Comparison of ENCODE assay signal across 9 cellular contexts in the genomic region with DNA sequence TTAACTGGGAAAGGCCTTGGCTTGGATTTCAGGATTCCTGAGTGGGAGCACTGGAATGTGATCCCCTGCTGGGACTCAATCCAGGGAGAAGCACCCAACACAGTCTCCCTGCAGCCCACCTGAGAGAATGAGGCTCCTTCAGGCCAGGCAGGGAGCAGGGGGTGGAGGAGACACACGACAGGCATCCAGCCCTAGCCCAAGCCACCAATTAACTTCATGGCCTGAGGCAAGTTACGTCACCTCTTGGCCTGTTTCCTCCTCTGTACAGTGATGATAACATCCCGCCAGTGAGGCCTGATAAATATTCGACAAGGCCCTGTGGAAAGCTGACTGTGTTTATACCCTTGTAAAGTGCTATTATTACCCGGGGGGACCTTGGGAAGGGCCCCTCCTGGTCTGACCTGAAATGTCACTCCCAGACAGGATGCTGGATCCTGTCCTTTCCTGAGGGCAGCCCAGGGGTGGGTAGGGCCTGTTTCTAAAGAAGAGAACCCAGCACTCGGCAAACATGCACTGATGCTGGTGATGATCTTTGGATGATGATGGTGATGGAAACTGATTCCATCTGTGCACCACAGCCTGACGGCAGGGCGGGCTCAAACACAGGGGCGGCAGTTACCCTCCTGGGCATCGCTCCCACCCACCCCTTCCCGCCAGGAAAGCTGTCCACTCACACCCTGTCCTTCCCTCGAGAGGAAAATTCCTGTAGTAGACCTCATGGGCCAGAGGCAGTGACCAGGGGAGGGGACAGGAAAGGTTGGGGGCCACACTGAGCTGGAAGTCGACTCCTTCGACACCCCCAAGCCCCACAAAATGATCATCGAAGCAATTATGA. TPM values are rescaled to one million over a fixed set of nuclear protein-coding genes. Genes with fewer than 3 reads are reported as not detected.
DNase-seq lines count a peak whose midpoint lies in the region; ATAC-seq and TF ChIP-seq lines count a peak whose summit lies in the region.
"Had no signal": no experiment of that assay in that cellular context is flagged by ENCODE, and none has a peak within 500 bp of the region (broad histone marks: within the 10 kb centered on the region; RNA-seq: fewer than 3 reads in every experiment).

No MANE protein-coding gene starts in this region.

- peaks cover 5 to 19% of the 10 kb centered on the region in 2 experiments; a peak in 3 of 4 replicates for H3K4me1 Mint-ChIP-seq in H9

- WGBS in esophagus squamous epithelium, 2 donors: 28 to 50% methylated on average over 7 to 9 of the region's 15 CpGs
- 30% methylated on average over 15 of the region's 15 CpGs for WGBS in prostate gland
- WGBS in H9 (ENCODE audit: extremely low coverage, insufficient read length, low lambda C conversion rate): no CpG with 5 or more reads among the region's 15 CpGs

- H3K4me3 Mint-ChIP-seq in H9: no peak overlapping the region
- H3K4me3 Mint-ChIP-seq: T-helper 1 cell treated with Interleukin-12 subunit alpha and Interleukin-12 subunit beta and Interleukin-4 antibody, amounts not matched to agents 30 μg/mL and 1 μg/mL, for 36 hours had no signal

- no peaks in the 10 kb centered on the region for H3K23me2 ChIP-seq in H9 (ENCODE audit: insufficient read length, low read depth, low read length, poor library complexity, severe bottlenecking)

- no peak overlapping the region for H2BK20ac ChIP-seq in H9 (ENCODE audit: low read depth, low read length, poor library complexity, severe bottlenecking)

- no peak overlapping the region for H2BK120ac ChIP-seq in H9 (ENCODE audit: low read depth, low read length, poor library complexity, severe bottlenecking)

- no peak for ATAC-seq in HG03280 (IDR thresholded peaks at IDR 0.05; ENCODE audit: unreplicated experiment)

- H3K4me1 ChIP-seq in OCI-LY7 (ENCODE audit: insufficient read depth, low read length, poor library complexity, severe bottlenecking) (peaks cover 7% of the 10 kb centered on the region), esophagus squamous epithelium (peaks cover 0 to 21% (median 12%) of the 10 kb centered on the region in 3 donors), prostate gland (replicated peaks) (peaks cover 21% of the 10 kb centered on the region), H9 (ENCODE audit: insufficient read depth, low read length) (no peaks in the 10 kb centered on the region)

- H3K4ac ChIP-seq in H9 (ENCODE audit: low read depth, low read length): no peak overlapping the region

- H3K9me2 ChIP-seq in OCI-LY7 (ENCODE audit: insufficient read depth, low read length): no peaks in the 10 kb centered on the region

- CTCF ChIA-PET in OCI-LY7 (lab: Charles Lee; ENCODE audit: unreplicated experiment): no interaction called here

- no peak overlapping the region for H2BK5ac ChIP-seq in H9 (ENCODE audit: insufficient read length, low read length)

- no peaks in the 10 kb centered on the region for H3K79me2 ChIP-seq in OCI-LY7 (ENCODE audit: insufficient read depth, low read depth, low read length)
- H3K79me2 ChIP-seq in H9 (ENCODE audit: insufficient read depth, low read length): no peaks in the 10 kb centered on the region

- H3K4me3 ChIP-seq in OCI-LY7 (ENCODE audit: low read depth, low read length, poor library complexity, severe bottlenecking): no peak overlapping the region
- no peak overlapping the region for H3K4me3 ChIP-seq in esophagus squamous epithelium
- no peak overlapping the region for H3K4me3 ChIP-seq in prostate gland

- peaks cover 4 to 17% (median 17%) of the 10 kb centered on the region in 3 experiments; a peak in 6 of 7 replicates for H3K36me3 Mint-ChIP-seq in H9 (ENCODE audit: insufficient read depth in 1 of 3, low read depth in 3 of 3)

- H2AFZ ChIP-seq in OCI-LY7 (ENCODE audit: low read length) (no peak overlapping the region), H9 (ENCODE audit: low read length) (no peak overlapping the region)

- POLR2A ChIA-PET in OCI-LY7 (lab: Charles Lee): interaction anchor here (0.6 kb wide), 1 partner anchor 30 kb away, joined by 4 read pairs; no protein-coding TSS in a partner anchor

- BruUV-seq in OCI-LY7 (replicated peaks; lab: Mats Ljungman, UMichigan): no TSS peak

- no peak overlapping the region for H3K14ac ChIP-seq in H9 (ENCODE audit: insufficient read depth, low read length)

- no peak overlapping the region for H4K91ac ChIP-seq in H9 (ENCODE audit: insufficient read length, low read depth, low read length)

- no peak overlapping the region for H3K9ac ChIP-seq in H9 (ENCODE audit: extremely low read depth, insufficient read length, low read length)

- DNase-seq in GDM1 (lab: John Stamatoyannopoulos, UW) (peak; percentile 27), OCI-LY7 (ENCODE audit: low spot score) (peak; percentile 20), esophagus squamous epithelium (lab: John Stamatoyannopoulos, UW) (no peak), prostate gland (ENCODE audit: low spot score) (peak; percentile 87), H9 (no peak), D341Med (ENCODE audit: low spot score) (no peak), cerebellar cortex (ENCODE audit: low spot score) (no peak)

- H3K27ac Mint-ChIP-seq in H9: peak overlapping the region in 1 of 3 experiments; percentile 37; a peak in 2 of 7 replicates
- H3K27ac Mint-ChIP-seq: T-helper 1 cell treated with Interleukin-12 subunit alpha and Interleukin-12 subunit beta and Interleukin-4 antibody, amounts not matched to agents 30 μg/mL and 1 μg/mL, for 36 hours had no signal

- TF ChIP-seq POLR2A in esophagus squamous epithelium (IDR thresholded peaks at IDR 0.05) (no peak), prostate gland (IDR thresholded peaks at IDR 0.05) (no peak)

- H3T11ph ChIP-seq in H9 (ENCODE audit: low read length): no peak overlapping the region

- H3K18ac ChIP-seq in H9 (ENCODE audit: insufficient read length, low read depth, low read length): no peak overlapping the region

- no peak overlapping the region for H4K8ac ChIP-seq in H9 (replicated peaks; ENCODE audit: insufficient read length, low read depth, low read length)

- H3K36me3 ChIP-seq in OCI-LY7 (ENCODE audit: insufficient read depth, low read length) (peaks cover 18% of the 10 kb centered on the region; the same call in 1 of the 2 replicates), esophagus squamous epithelium (peaks cover 0 to 23% (median 10%) of the 10 kb centered on the region in 3 donors), prostate gland (peaks cover 0 to 13% of the 10 kb centered on the region in 2 donors)

- peaks cover 5% of the 10 kb centered on the region; the same call in 1 of the 2 replicates for H3K27me3 Mint-ChIP-seq in H9 (ENCODE audit: low read depth)

- H4K20me1 ChIP-seq in OCI-LY7 (ENCODE audit: insufficient read depth, low read length) (no peaks in the 10 kb centered on the region), H9 (ENCODE audit: control insufficient read depth, insufficient read depth, insufficient read length) (no peaks in the 10 kb centered on the region)

- H3K27me3 ChIP-seq in esophagus squamous epithelium: no peaks in the 10 kb centered on the region
- no peaks in the 10 kb centered on the region for H3K27me3 ChIP-seq in prostate gland (replicated peaks; ENCODE audit: insufficient read depth)
- H3K27me3 ChIP-seq in H9 (ENCODE audit: insufficient read depth, low read length): no peaks in the 10 kb centered on the region

- intact Hi-C loops in OCI-LY7 (cut with micrococcal nuclease; ENCODE audit: unreplicated experiment): no loop called here
- intact Hi-C loops in esophagus squamous epithelium (cut with DNase I): no loop called here
- intact Hi-C loops in prostate gland (cut with DNase I): no loop called here

- no peaks in the 10 kb centered on the region for H3K79me1 ChIP-seq in H9 (ENCODE audit: insufficient read depth, low read depth, low read length, poor library complexity, severe bottlenecking)

- H2BK12ac ChIP-seq in H9 (ENCODE audit: insufficient read length, low read depth, low read length): no peak overlapping the region

- H3K23ac ChIP-seq in H9 (ENCODE audit: insufficient read length, low read depth, low read length): no peak overlapping the region

- H3K27ac ChIP-seq in OCI-LY7 (ENCODE audit: low read depth, low read length, poor library complexity, severe bottlenecking): no peak overlapping the region
- peak overlapping the region in 3 of 4 donors; percentile 40 to 77 (median 61) for H3K27ac ChIP-seq in esophagus squamous epithelium
- peak overlapping the region; percentile 66 to 76 for H3K27ac ChIP-seq in prostate gland
- H3K27ac ChIP-seq in H9 (ENCODE audit: insufficient read length, low read depth, low read length): no peak overlapping the region

- H3K4me2 ChIP-seq in OCI-LY7 (ENCODE audit: low read length) (no peak overlapping the region), H9 (ENCODE audit: insufficient read depth, insufficient read length, low read length) (no peak overlapping the region)

- no peak overlapping the region for H4K5ac ChIP-seq in H9 (ENCODE audit: insufficient read length, low read depth, low read length)

- H2AK5ac ChIP-seq in H9 (ENCODE audit: insufficient read length, low read length): no peak overlapping the region

- no peak overlapping the region for H3K56ac ChIP-seq in H9 (ENCODE audit: insufficient read length, low read depth, low read length)

- H3K9me3 ChIP-seq in OCI-LY7 (ENCODE audit: low read length) (no peaks in the 10 kb centered on the region), esophagus squamous epithelium (no peaks in the 10 kb centered on the region), prostate gland (no peaks in the 10 kb centered on the region), H9 (ENCODE audit: control insufficient read depth, low read depth, low read length) (no peaks in the 10 kb centered on the region)

- no peaks in the 10 kb centered on the region; a peak in 1 of 5 replicates for H3K9me3 Mint-ChIP-seq in H9
- H3K9me3 Mint-ChIP-seq: T-helper 1 cell treated with Interleukin-12 subunit alpha and Interleukin-12 subunit beta and Interleukin-4 antibody, amounts not matched to agents 30 μg/mL and 1 μg/mL, for 36 hours had no signal

- H2BK15ac ChIP-seq in H9 (ENCODE audit: low read depth, low read length): no peak overlapping the region

- TF ChIP-seq CTCF in OCI-LY7 (conservative IDR thresholded peaks at IDR 0.05; ENCODE audit: low read length): no peak
- TF ChIP-seq CTCF in esophagus squamous epithelium (IDR thresholded peaks at IDR 0.05): no peak
- TF ChIP-seq CTCF in prostate gland (IDR thresholded peaks at IDR 0.05): peak in 1 of 4 experiments; percentile 3
- no peak for TF ChIP-seq CTCF in H9 (conservative IDR thresholded peaks at IDR 0.05)

RNA-seq across cellular contexts. Expression of gene FRS3, which starts 12.4 kb away (rescaled TPM):
- total RNA-seq in OCI-LY7 (2014; rRNA removed; shearing (Covaris generic)): 5.6 and 8.2 TPM in 2 replicates
- 7.9 and 8.7 TPM in 2 replicates for total RNA-seq in OCI-LY7 (2022)
- 1 to 10 TPM in 2 of 4 donors, under 1 TPM in 2; 0.31 to 5.5 (median 1.5) TPM for total RNA-seq in esophagus squamous epithelium
- 10 to 100 TPM in 1 of 2 donors, 1 to 10 TPM in 1; 5.9 to 18.4 TPM for total RNA-seq in prostate gland
- 4.6 and 4.8 TPM in 2 replicates for total RNA-seq in H9 (2021)

RNA-seq across cellular contexts. Expression of gene PRICKLE4, which starts 13.3 kb away (rescaled TPM):
- total RNA-seq in OCI-LY7 (2014; rRNA removed; shearing (Covaris generic)): 0.93 and 1.8 TPM in 2 replicates
- total RNA-seq in OCI-LY7 (2022) (1.2 and 2.6 TPM in 2 replicates), esophagus squamous epithelium (10 to 100 TPM in 3 of 4 donors, 1 to 10 TPM in 1; 5.1 to 11.4 (median 10.8) TPM), prostate gland (10 to 100 TPM; 11.4 to 11.6 TPM), H9 (2021) (0.68 and 0.70 TPM in 2 replicates)

RNA-seq across cellular contexts. Expression of gene PGC, which starts 20.1 kb away (rescaled TPM):
- not detected in 2 replicates for total RNA-seq in OCI-LY7 (2014; rRNA removed; shearing (Covaris generic))
- total RNA-seq in OCI-LY7 (2022): not detected in 2 replicates
- total RNA-seq in esophagus squamous epithelium: under 1 TPM in 1 of 4 donors, not detected in 3; 0.95 TPM
- 100 to 1,000 TPM in 1 of 2 donors, 10 to 100 TPM in 1; 18.4 to 391 TPM for total RNA-seq in prostate gland
- not detected in 2 replicates for total RNA-seq in H9 (2021)

RNA-seq across cellular contexts. Expression of gene TOMM6, which starts 20.2 kb away (rescaled TPM):
- total RNA-seq in OCI-LY7 (2014; rRNA removed; shearing (Covaris generic)): 84.9 and 131 TPM in 2 replicates
- 213 and 277 TPM in 2 replicates for total RNA-seq in OCI-LY7 (2022)
- total RNA-seq in esophagus squamous epithelium: 100 to 1,000 TPM; 116 to 182 (median 150) TPM
- total RNA-seq in prostate gland: 100 to 1,000 TPM; 158 to 233 TPM
- 237 and 239 TPM in 2 replicates for total RNA-seq in H9 (2021)

RNA-seq across cellular contexts. Expression of gene TFEB, which starts 31.9 kb away (rescaled TPM):
- 25.3 and 36.8 TPM in 2 replicates for total RNA-seq in OCI-LY7 (2014; rRNA removed; shearing (Covaris generic))
- total RNA-seq in OCI-LY7 (2022) (48.6 and 60.0 TPM in 2 replicates), esophagus squamous epithelium (10 to 100 TPM in 3 of 4 donors, 1 to 10 TPM in 1; 7.0 to 17.5 (median 13.4) TPM), prostate gland (10 to 100 TPM; 28.4 to 31.2 TPM), H9 (2021) (1.2 and 2.4 TPM in 2 replicates)

Comparison
In these comparisons a context has a peak if more than half of its experiments do, and no peak if none do; other contexts are left out.
1. DNase-seq: peak in GDM1 (single experiment), OCI-LY7 (single experiment) and prostate gland (single experiment); none in esophagus squamous epithelium (single experiment), H9 (single experiment), D341Med (single experiment) and cerebellar cortex (single experiment).
2. H3K27ac ChIP-seq: peak in esophagus squamous epithelium (3 of 4) and prostate gland (2 of 2); none in OCI-LY7 (single experiment) and H9 (single experiment).
3. RNA of gene PGC, which starts 20.1 kb away (total RNA-seq): 18.4 to 391 TPM in prostate gland; not detected in OCI-LY7, 0.95 TPM in esophagus squamous epithelium and not detected in H9; every median in the first group is over 4 times any median in the second.